8 cellular contexts compared by ENCODE assay signal in genomic region chr1:244863491-244864252, GRCh38. TPM values are rescaled to one million over a fixed set of nuclear protein-coding genes. Genes with fewer than 3 reads are reported as not detected.
DNase-seq lines count a peak whose midpoint lies in the region; ATAC-seq and TF ChIP-seq lines count a peak whose summit lies in the region.

No MANE protein-coding gene starts in this region.

- peak overlapping the region; percentile 85 for H4K5ac ChIP-seq in H9 (ENCODE audit: insufficient read length, low read depth, low read length)

- CTCF ChIA-PET in Calu3 (lab: Charles Lee) (interaction anchor here (2.1 to 2.4 kb wide), 2 partner anchors 28 to 179 kb away, joined by 5 to 9 read pairs; partner anchors contain the start of gene COX20), MCF 10A (lab: Yijun Ruan, JAX) (interaction anchor here (0.6 to 13.7 kb wide), 17 partner anchors 8 to 1708 kb away, joined by 3 to 174 read pairs (median 5); a partner anchor contains a TSS)

- H2AK5ac ChIP-seq in H9 (ENCODE audit: insufficient read length, low read length), result no peak overlapping the region

- no peak overlapping the region for H4K8ac ChIP-seq in H9 (replicated peaks; ENCODE audit: insufficient read length, low read depth, low read length)

- peak; percentile 10 to 61 for ATAC-seq in lower lobe of right lung

- H3K9ac ChIP-seq in H9 (ENCODE audit: extremely low read depth, insufficient read length, low read length), result peak overlapping the region; percentile 99
- peak overlapping the region; percentile 100 for H3K9ac ChIP-seq in OCI-LY3 (ENCODE audit: low read length)

- peak overlapping the region; percentile 40 for H2BK120ac ChIP-seq in H9 (ENCODE audit: low read depth, low read length, poor library complexity, severe bottlenecking)

- DNase-seq in Calu3 (no peak), H9 (no peak), MCF 10A (ENCODE audit: unreplicated experiment) (no peak), lower lobe of right lung (peak; percentile 69), MV-4-11 (lab: John Stamatoyannopoulos, UW) (no peak), glomerular visceral epithelial cell (ENCODE audit: extremely low spot score) (no peak)
- DNase-seq in stimulated activated CD8-positive, alpha-beta memory T cell treated with anti-CD3 and anti-CD28 coated beads, Interleukin-15, amount 100 ng/mL, for 24 hours (ENCODE audit: low read depth), result peak; percentile 15

- no peaks in the 10 kb centered on the region for H3K4me1 ChIP-seq in H9 (ENCODE audit: insufficient read depth, low read length)
- H3K4me1 ChIP-seq in OCI-LY3 (ENCODE audit: low read length), result peaks cover 36% of the 10 kb centered on the region
- H3K4me1 ChIP-seq in lower lobe of right lung, result peaks cover 48% of the 10 kb centered on the region

- H2BK12ac ChIP-seq in H9 (ENCODE audit: insufficient read length, low read depth, low read length), result no peak overlapping the region

- H3K4me3 Mint-ChIP-seq in Calu3 (ENCODE audit: low read depth, unreplicated experiment) (peak overlapping the region; percentile 89), H9 (peak overlapping the region; percentile 96 to 98), MCF 10A (ENCODE audit: unreplicated experiment) (peak overlapping the region; percentile 93)

- peak overlapping the region; percentile 89 for H3K27ac Mint-ChIP-seq in Calu3 (ENCODE audit: unreplicated experiment)
- H3K27ac Mint-ChIP-seq in H9, result peak overlapping the region; percentile 97 to 99 (median 99)
- H3K27ac Mint-ChIP-seq in MCF 10A (ENCODE audit: low read depth, unreplicated experiment), result peak overlapping the region; percentile 96

- H2BK15ac ChIP-seq in H9 (ENCODE audit: low read depth, low read length), result no peak overlapping the region

- POLR2A ChIA-PET in MCF 10A (lab: Yijun Ruan, JAX), result interaction anchor here (0.5 to 25.5 kb wide), 28 partner anchors 11 to 1704 kb away, joined by 3 to 1456 read pairs (median 9); partner anchors contain the start of genes ADSS2, CNST, COX20 and KIF26B

- peak overlapping the region; percentile 54 for H3K4ac ChIP-seq in H9 (ENCODE audit: low read depth, low read length)

- WGBS in H9 (ENCODE audit: extremely low coverage, insufficient read length, low lambda C conversion rate), result no CpG with 5 or more reads among the region's 92 CpGs

- peak overlapping the region; percentile 99 for H3K14ac ChIP-seq in H9 (ENCODE audit: insufficient read depth, low read length)

- H3K9me3 Mint-ChIP-seq in Calu3 (ENCODE audit: low read depth, unreplicated experiment) (no peaks in the 10 kb centered on the region), H9 (peaks cover 0 to 4% of the 10 kb centered on the region in 2 experiments; a peak in 2 of 5 replicates), MCF 10A (ENCODE audit: unreplicated experiment) (no peaks in the 10 kb centered on the region)

- H3K4me1 Mint-ChIP-seq in Calu3 (ENCODE audit: low read depth, unreplicated experiment), result peaks cover 32% of the 10 kb centered on the region
- peaks cover 26 to 40% of the 10 kb centered on the region in 2 experiments for H3K4me1 Mint-ChIP-seq in H9
- H3K4me1 Mint-ChIP-seq in MCF 10A (ENCODE audit: insufficient read depth, unreplicated experiment), result peaks cover 38% of the 10 kb centered on the region

- no peaks in the 10 kb centered on the region for H3K79me1 ChIP-seq in H9 (ENCODE audit: insufficient read depth, low read depth, low read length, poor library complexity, severe bottlenecking)

- peaks cover 49% of the 10 kb centered on the region for H3K36me3 ChIP-seq in OCI-LY3 (replicated peaks; ENCODE audit: low read depth, low read length)
- peaks cover 25% of the 10 kb centered on the region for H3K36me3 ChIP-seq in lower lobe of right lung

- peak overlapping the region; percentile 77 for H2BK5ac ChIP-seq in H9 (ENCODE audit: insufficient read length, low read length)

- H3K4me2 ChIP-seq in H9 (ENCODE audit: insufficient read depth, insufficient read length, low read length) (peak overlapping the region; percentile 46), OCI-LY3 (ENCODE audit: low read length) (peak overlapping the region; percentile 57)

- intact Hi-C loops in Calu3 (cut with micrococcal nuclease; ENCODE audit: unreplicated experiment) (loop anchor here (1.0 kb wide), 1 partner anchor 107 kb away; no protein-coding TSS in a partner anchor), MCF 10A (cut with micrococcal nuclease) (loop anchor here (1.0 kb wide), 3 partner anchors 28 to 179 kb away; partner anchors contain the start of gene COX20), lower lobe of right lung (cut with DNase I) (no loop called here)

- H3K4me3 ChIP-seq in OCI-LY3 (ENCODE audit: low read length) (peak overlapping the region; percentile 93), lower lobe of right lung (peak overlapping the region; percentile 94)

- H4K91ac ChIP-seq in H9 (ENCODE audit: insufficient read length, low read depth, low read length), result peak overlapping the region; percentile 96

- no peaks in the 10 kb centered on the region for H3K9me3 ChIP-seq in H9 (ENCODE audit: control insufficient read depth, low read depth, low read length)
- no peaks in the 10 kb centered on the region for H3K9me3 ChIP-seq in OCI-LY3 (ENCODE audit: insufficient read depth, low read length)
- H3K9me3 ChIP-seq in lower lobe of right lung, result no peaks in the 10 kb centered on the region

- no peak overlapping the region for H3T11ph ChIP-seq in H9 (ENCODE audit: low read length)

- H3K23ac ChIP-seq in H9 (ENCODE audit: insufficient read length, low read depth, low read length), result no peak overlapping the region

- H3K27me3 ChIP-seq in H9 (ENCODE audit: insufficient read depth, low read length) (no peaks in the 10 kb centered on the region), OCI-LY3 (ENCODE audit: low read depth, low read length) (no peaks in the 10 kb centered on the region), lower lobe of right lung (ENCODE audit: low read depth) (no peaks in the 10 kb centered on the region)

- no peaks in the 10 kb centered on the region for H3K27me3 Mint-ChIP-seq in Calu3 (ENCODE audit: unreplicated experiment)
- H3K27me3 Mint-ChIP-seq in H9 (ENCODE audit: low read depth), result peaks cover 2% of the 10 kb centered on the region; the same call in 1 of the 2 replicates
- H3K27me3 Mint-ChIP-seq in MCF 10A (ENCODE audit: insufficient read depth, unreplicated experiment), result no peaks in the 10 kb centered on the region

- peak overlapping the region; percentile 62 for H3K27ac ChIP-seq in H9 (ENCODE audit: insufficient read length, low read depth, low read length)
- peak overlapping the region; percentile 92 for H3K27ac ChIP-seq in OCI-LY3 (ENCODE audit: low read length)
- peak overlapping the region; percentile 100 for H3K27ac ChIP-seq in lower lobe of right lung

- TF ChIP-seq CTCF in Calu3 (IDR thresholded peaks at IDR 0.05; ENCODE audit: unreplicated experiment) (no peak), H9 (conservative IDR thresholded peaks at IDR 0.05) (no peak), OCI-LY3 (IDR thresholded peaks at IDR 0.05; ENCODE audit: low read depth, low read length) (no peak), MCF 10A (IDR thresholded peaks at IDR 0.05; ENCODE audit: unreplicated experiment) (no peak), lower lobe of right lung (IDR thresholded peaks at IDR 0.05) (no peak)

- H3K36me3 Mint-ChIP-seq in Calu3 (ENCODE audit: insufficient read depth, unreplicated experiment) (peaks cover 69% of the 10 kb centered on the region), H9 (ENCODE audit: insufficient read depth in 1 of 3, low read depth in 3 of 3) (peaks cover 42 to 47% (median 47%) of the 10 kb centered on the region in 3 experiments), MCF 10A (ENCODE audit: insufficient read depth, unreplicated experiment) (peaks cover 61% of the 10 kb centered on the region)

- peak overlapping the region; percentile 95 for H3K18ac ChIP-seq in H9 (ENCODE audit: insufficient read length, low read depth, low read length)

- TSS peak; percentile 4 for BruUV-seq in Calu3 (replicated peaks; lab: Mats Ljungman, UMichigan)
- BruUV-seq in MCF 10A (replicated peaks; lab: Mats Ljungman, UMichigan), result TSS peak; percentile 49

- no peak overlapping the region for H3K56ac ChIP-seq in H9 (ENCODE audit: insufficient read length, low read depth, low read length)

- H2AFZ ChIP-seq in H9 (ENCODE audit: low read length) (no peak overlapping the region), OCI-LY3 (ENCODE audit: low read depth, low read length) (no peak overlapping the region)

- H4K20me1 ChIP-seq in H9 (ENCODE audit: control insufficient read depth, insufficient read depth, insufficient read length) (no peaks in the 10 kb centered on the region), OCI-LY3 (ENCODE audit: insufficient read depth, low read length) (peaks cover 42% of the 10 kb centered on the region)

- H3K79me2 ChIP-seq in H9 (ENCODE audit: insufficient read depth, low read length), result peaks cover 39% of the 10 kb centered on the region
- H3K79me2 ChIP-seq in OCI-LY3 (ENCODE audit: low read length), result peaks cover 68% of the 10 kb centered on the region

- H3K23me2 ChIP-seq in H9 (ENCODE audit: insufficient read length, low read depth, low read length, poor library complexity, severe bottlenecking), result peaks cover 14% of the 10 kb centered on the region

- H2BK20ac ChIP-seq in H9 (ENCODE audit: low read depth, low read length, poor library complexity, severe bottlenecking), result no peak overlapping the region

RNA-seq across cellular contexts. Expression of gene HNRNPU, which starts 0.7 kb away (rescaled TPM):
- total RNA-seq in Calu3 (2022) (418 and 453 TPM in 2 replicates), H9 (2021) (651 and 657 TPM in 2 replicates), MCF 10A (2022) (454 and 572 TPM in 2 replicates), lower lobe of right lung (279 TPM)

RNA-seq across cellular contexts. Expression of gene COX20, which starts 28.2 kb away (rescaled TPM):
- 22.6 and 32.8 TPM in 2 replicates for total RNA-seq in Calu3 (2022)
- total RNA-seq in H9 (2021), result 38.0 and 39.2 TPM in 2 replicates
- 44.6 and 46.1 TPM in 2 replicates for total RNA-seq in MCF 10A (2022)
- 22.8 TPM for total RNA-seq in lower lobe of right lung

Comparison
In these comparisons a context has a peak if more than half of its experiments do, and no peak if none do; other contexts are left out.
1. DNase-seq: peak in lower lobe of right lung (single experiment) and stimulated activated CD8-positive, alpha-beta memory T cell treated with anti-CD3 and anti-CD28 coated beads, Interleukin-15, amount 100 ng/mL, for 24 hours (single experiment); none in Calu3 (single experiment), H9 (single experiment), MCF 10A (single experiment), MV-4-11 (single experiment) and glomerular visceral epithelial cell (single experiment).
2. Peak in every context shown above with its lines, with median percentiles within 50 percentile points of each other: H3K27ac Mint-ChIP-seq, H3K4me3 Mint-ChIP-seq and H3K27ac ChIP-seq.